Comparison of ENCODE assay signal across 16 cellular contexts in the genomic region with DNA sequence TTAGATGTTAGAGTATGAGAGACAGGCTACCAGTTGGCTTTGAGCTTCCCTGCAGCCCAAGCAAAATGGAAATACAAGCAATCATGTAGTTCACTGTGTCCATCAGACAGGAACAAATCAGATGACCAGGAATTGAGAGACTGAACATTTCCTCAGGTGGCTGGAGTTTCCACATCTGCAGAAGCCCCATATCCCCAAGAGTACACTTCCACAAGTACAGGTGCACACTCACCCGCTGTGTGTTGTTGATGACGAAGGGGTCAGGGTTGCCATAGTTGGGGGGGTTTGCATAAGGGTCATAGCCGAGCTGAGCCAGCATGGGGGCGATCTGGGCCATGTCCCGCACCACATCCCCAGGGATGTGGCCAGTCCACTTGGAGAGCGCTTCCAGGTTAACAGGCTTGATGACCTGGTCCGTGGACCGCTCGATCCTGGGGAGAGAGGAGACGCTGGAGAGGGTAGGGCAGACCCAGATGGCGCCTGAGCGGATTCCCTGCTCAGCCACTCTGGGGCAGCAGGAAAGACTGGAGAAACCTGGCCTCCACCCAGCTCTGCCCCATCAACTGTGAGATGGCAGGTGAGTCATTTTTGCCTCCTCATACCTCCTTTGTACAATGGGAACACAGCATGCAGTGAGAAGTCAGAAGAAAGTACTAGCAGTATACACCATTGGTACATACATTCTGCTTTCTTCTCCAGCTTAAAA. TPM values are rescaled to one million over a fixed set of nuclear protein-coding genes. Genes with fewer than 3 reads are reported as not detected.
A peak's percentile ranks its signal among the peaks of the same experiment; 100 is the strongest.
DNase-seq lines count a peak whose midpoint lies in the region; ATAC-seq lines count a peak whose summit lies in the region.
"Had no signal": no experiment of that assay in that cellular context is flagged by ENCODE, and none has a peak within 500 bp of the region (broad histone marks: within the 10 kb centered on the region; RNA-seq: fewer than 3 reads in every experiment).

No MANE protein-coding gene starts in this region.

- H3K4me2 ChIP-seq in trophoblast cell (ENCODE audit: low read length): no peak overlapping the region

- WGBS in trophoblast cell (ENCODE audit: extremely low coverage, insufficient coverage, insufficient read length): no CpG with 5 or more reads among the region's 12 CpGs

- H3K4me1 Mint-ChIP-seq in central memory CD8-positive, alpha-beta T cell: peaks cover 31% of the 10 kb centered on the region
- H3K4me1 Mint-ChIP-seq: H9 had no signal

- peaks cover 2% of the 10 kb centered on the region for H3K9me3 ChIP-seq in trophoblast cell (ENCODE audit: insufficient read depth, low read depth, low read length)
- H3K9me3 ChIP-seq: BE2C had no signal

- H3K4me3 ChIP-seq in trophoblast cell (ENCODE audit: low read depth, low read length): peak overlapping the region; percentile 51

- H3K27ac ChIP-seq in trophoblast cell (ENCODE audit: low read depth, low read length): no peak overlapping the region
- H3K27ac ChIP-seq: brain microvascular endothelial cell had no signal

- H2AK5ac ChIP-seq in trophoblast cell (ENCODE audit: low read length): no peak overlapping the region

- no peak overlapping the region for H2AFZ ChIP-seq in trophoblast cell (ENCODE audit: insufficient read depth, low read length, poor library complexity)

- H4K91ac ChIP-seq in trophoblast cell (ENCODE audit: low read depth, low read length): no peak overlapping the region

- H3K79me1 ChIP-seq in trophoblast cell (ENCODE audit: low read length): no peaks in the 10 kb centered on the region

- peaks cover 3% of the 10 kb centered on the region in 2 experiments for H3K4me1 ChIP-seq in trophoblast cell (ENCODE audit: control insufficient read depth in 1 of 2, insufficient read depth in 2 of 2, low read length in 2 of 2)
- H3K4me1 ChIP-seq: BE2C had no signal

- H3K4me3 Mint-ChIP-seq in central memory CD8-positive, alpha-beta T cell: no peak overlapping the region
- H3K4me3 Mint-ChIP-seq: H9 had no signal

- peaks cover 25 to 31% of the 10 kb centered on the region in 2 experiments for H3K36me3 ChIP-seq in trophoblast cell (ENCODE audit: control insufficient read depth in 1 of 2, insufficient read depth in 2 of 2, low read length in 2 of 2)
- H3K36me3 ChIP-seq: BE2C had no signal

- no peak overlapping the region for H2BK120ac ChIP-seq in trophoblast cell (ENCODE audit: insufficient read depth, low read length, poor library complexity)

- no peak overlapping the region for H3K9ac ChIP-seq in trophoblast cell (ENCODE audit: low read length)

- no peak overlapping the region for H3K23ac ChIP-seq in trophoblast cell (ENCODE audit: low read length)

- H4K12ac ChIP-seq in trophoblast cell (ENCODE audit: low read depth, low read length): no peak overlapping the region

- no peak overlapping the region for H2BK5ac ChIP-seq in trophoblast cell (ENCODE audit: low read depth, low read length, poor library complexity)

- ATAC-seq in central memory CD8-positive, alpha-beta T cell (replicated peaks; ENCODE audit: extremely low read depth, poor library complexity, severe bottlenecking): no peak
- no peak for ATAC-seq in GM21447 (IDR thresholded peaks at IDR 0.05; ENCODE audit: unreplicated experiment)

- H3K27ac Mint-ChIP-seq in central memory CD8-positive, alpha-beta T cell (ENCODE audit: low read depth): peak overlapping the region; percentile 38

- H4K8ac ChIP-seq in trophoblast cell (ENCODE audit: low read depth, low read length): no peak overlapping the region

- DNase-seq in Daoy (ENCODE audit: low read depth): peak; percentile 32
- DNase-seq in NAMALWA (ENCODE audit: low spot score): peak; percentile 81
- no peak for DNase-seq in central memory CD8-positive, alpha-beta T cell (ENCODE audit: low spot score in 2 of 2)
- DNase-seq in trophoblast cell: no peak
- DNase-seq in NCI-H748 treated with DMSO at 0.1 percent for 48 hours (lab: John Stamatoyannopoulos, UW): no peak
- no peak for DNase-seq in GM19240 (ENCODE audit: insufficient read length, low spot score)
- DNase-seq in NCI-H2107 (lab: John Stamatoyannopoulos, UW): no peak
- DNase-seq: activated CD4-positive, CD25-positive, alpha-beta regulatory T cell; activated CD8-positive, alpha-beta memory T cell treated with anti-CD3 and anti-CD28 coated beads, Interleukin-2, amount 50 U/mL, for 48 hours; activated naive CD4-positive, alpha-beta T cell treated with anti-CD3 and anti-CD28 coated beads, Interleukin-2, amount 50 U/mL, for 16 hours; BE2C; brain microvascular endothelial cell; DMS153; H9; NCI-H2029 had no signal

- no peaks in the 10 kb centered on the region for H3K9me3 Mint-ChIP-seq in central memory CD8-positive, alpha-beta T cell
- H3K9me3 Mint-ChIP-seq: H9 had no signal

- H3K18ac ChIP-seq in trophoblast cell (ENCODE audit: low read length): no peak overlapping the region

- H2BK12ac ChIP-seq in trophoblast cell (ENCODE audit: low read length): no peak overlapping the region

- no peak overlapping the region for H3K4ac ChIP-seq in trophoblast cell (ENCODE audit: low read depth, low read length)

- no peaks in the 10 kb centered on the region for H3K79me2 ChIP-seq in trophoblast cell (ENCODE audit: control insufficient read depth, insufficient read depth, low read length, poor library complexity)

- H3K27me3 Mint-ChIP-seq in central memory CD8-positive, alpha-beta T cell: no peaks in the 10 kb centered on the region

- H3K14ac ChIP-seq in trophoblast cell (ENCODE audit: low read length): no peak overlapping the region

- H3K27me3 ChIP-seq in trophoblast cell (ENCODE audit: insufficient read depth, low read length): no peaks in the 10 kb centered on the region
- H3K27me3 ChIP-seq: BE2C, brain microvascular endothelial cell had no signal

- peaks cover 63% of the 10 kb centered on the region for H3K36me3 Mint-ChIP-seq in central memory CD8-positive, alpha-beta T cell (ENCODE audit: insufficient read depth)

RNA-seq across cellular contexts. Expression of a gene that starts 23.9 kb away (rescaled TPM):
- 42.9 and 64.3 TPM in 2 replicates for total RNA-seq in Daoy (2014; rRNA removed; shearing (Covaris generic))
- polyA plus RNA-seq in trophoblast cell (2013): 27.7 and 27.8 TPM in 2 replicates

RNA-seq across cellular contexts. Expression of a gene that starts 52.5 kb away (rescaled TPM):
- total RNA-seq in Daoy (2014; rRNA removed; shearing (Covaris generic)): 32.8 and 43.5 TPM in 2 replicates
- 15.4 and 15.8 TPM in 2 replicates for polyA plus RNA-seq in trophoblast cell (2013)

RNA-seq across cellular contexts. Expression of a gene that starts 52.6 kb away (rescaled TPM):
- 29.3 and 38.2 TPM in 2 replicates for total RNA-seq in Daoy (2014; rRNA removed; shearing (Covaris generic))
- 22.6 and 24.1 TPM in 2 replicates for polyA plus RNA-seq in trophoblast cell (2013)

RNA-seq across cellular contexts. Expression of a gene that starts 53.7 kb away (rescaled TPM):
- 23.1 and 24.6 TPM in 2 replicates for total RNA-seq in Daoy (2014; rRNA removed; shearing (Covaris generic))
- 19.1 and 19.8 TPM in 2 replicates for polyA plus RNA-seq in trophoblast cell (2013)

Comparison
In these comparisons a context has a peak if more than half of its experiments do, and no peak if none do; other contexts are left out.
1. DNase-seq: peak in Daoy (single experiment) and NAMALWA (single experiment); none in central memory CD8-positive, alpha-beta T cell (0 of 2), trophoblast cell (0 of 2), NCI-H748 treated with DMSO at 0.1 percent for 48 hours (single experiment), GM19240 (single experiment) and NCI-H2107 (single experiment).